Comparison of ENCODE assay signal across 8 cellular contexts in genomic region chr4:2754848-2755820, GRCh38. TPM values are rescaled to one million over a fixed set of nuclear protein-coding genes. Genes with fewer than 3 reads are reported as not detected.
DNase-seq lines count a peak whose midpoint lies in the region; ATAC-seq, FAIRE-seq and TF ChIP-seq lines count a peak whose summit lies in the region.

No MANE protein-coding gene starts in this region.

- POLR2A ChIA-PET in HEK293 (lab: Yijun Ruan, JAX) = interaction anchor here (1.1 kb wide), 1 partner anchor 17 kb away, joined by 3 read pairs; no protein-coding TSS in a partner anchor

- CTCF ChIA-PET in HEK293 (lab: Yijun Ruan, JAX) = interaction anchor here (0.6 to 1.1 kb wide), 4 partner anchors 9 to 199 kb away, joined by 3 to 4 read pairs (median 3); no protein-coding TSS in a partner anchor

- H3K36me3 Mint-ChIP-seq in activated T-helper 1 cell treated with anti-CD3 and anti-CD28 coated beads, Interleukin-12 subunit alpha, Interleukin-12 subunit beta, Interleukin-2, Interleukin-4 antibody, amounts not matched to agents 30 ng/mL and 10 ng/mL and 1 ng/mL, durations not matched to agents 14 hours and 24 hours and 36 hours (ENCODE audit: low read depth) = peaks cover 16% of the 10 kb centered on the region
- peaks cover 10% of the 10 kb centered on the region for H3K36me3 Mint-ChIP-seq in stimulated activated memory B cell treated with anti-CD40 and anti-IgM and Interleukin-4, amounts not matched to agents 10 μg/mL and 1 μg/mL and 100 μg/mL, for 72 hours

- no peak overlapping the region; the same call in 1 of the 2 replicates for H3K27ac ChIP-seq in HEK293 (ENCODE audit: extremely low read depth, low read depth, low read length)

- peaks cover 2% of the 10 kb centered on the region for H3K27me3 ChIP-seq in iPS-15b (ENCODE audit: control insufficient read depth, insufficient read depth, low read length)

- H3K4me3 Mint-ChIP-seq in activated T-helper 1 cell treated with anti-CD3 and anti-CD28 coated beads, Interleukin-12 subunit alpha, Interleukin-12 subunit beta, Interleukin-2, Interleukin-4 antibody, amounts not matched to agents 30 ng/mL and 10 ng/mL and 1 ng/mL, durations not matched to agents 14 hours and 24 hours and 36 hours = peak overlapping the region; percentile 86
- peak overlapping the region; percentile 77 for H3K4me3 Mint-ChIP-seq in stimulated activated memory B cell treated with anti-CD40 and anti-IgM and Interleukin-4, amounts not matched to agents 10 μg/mL and 1 μg/mL and 100 μg/mL, for 72 hours

- no peak for DNase-seq in activated T-helper 1 cell treated with anti-CD3 and anti-CD28 coated beads, Interleukin-12 subunit alpha, Interleukin-12 subunit beta, Interleukin-2, Interleukin-4 antibody, amounts not matched to agents 30 ng/mL and 10 ng/mL and 1 ng/mL, durations not matched to agents 14 hours and 24 hours and 36 hours (ENCODE audit: low spot score)
- DNase-seq in head of caudate nucleus (no peak), C1 segment of cervical spinal cord (lab: John Stamatoyannopoulos, UW) (no peak), RCC 7860 (ENCODE audit: low spot score) (no peak)

- H3K4me1 Mint-ChIP-seq in activated T-helper 1 cell treated with anti-CD3 and anti-CD28 coated beads, Interleukin-12 subunit alpha, Interleukin-12 subunit beta, Interleukin-2, Interleukin-4 antibody, amounts not matched to agents 30 ng/mL and 10 ng/mL and 1 ng/mL, durations not matched to agents 14 hours and 24 hours and 36 hours (ENCODE audit: low read depth) = peaks cover 41% of the 10 kb centered on the region
- H3K4me1 Mint-ChIP-seq in stimulated activated memory B cell treated with anti-CD40 and anti-IgM and Interleukin-4, amounts not matched to agents 10 μg/mL and 1 μg/mL and 100 μg/mL, for 72 hours = peaks cover 52% of the 10 kb centered on the region

- no peaks in the 10 kb centered on the region for H3K27me3 Mint-ChIP-seq in activated T-helper 1 cell treated with anti-CD3 and anti-CD28 coated beads, Interleukin-12 subunit alpha, Interleukin-12 subunit beta, Interleukin-2, Interleukin-4 antibody, amounts not matched to agents 30 ng/mL and 10 ng/mL and 1 ng/mL, durations not matched to agents 14 hours and 24 hours and 36 hours (ENCODE audit: insufficient read depth)
- no peaks in the 10 kb centered on the region for H3K27me3 Mint-ChIP-seq in stimulated activated memory B cell treated with anti-CD40 and anti-IgM and Interleukin-4, amounts not matched to agents 10 μg/mL and 1 μg/mL and 100 μg/mL, for 72 hours

- no peak for TF ChIP-seq CTCF in HEK293 (tag by site-specific recombination; IDR thresholded peaks at IDR 0.05)

- H3K9me3 ChIP-seq in HEK293 (ENCODE audit: control insufficient read depth, insufficient read depth, low read depth, low read length) = no peaks in the 10 kb centered on the region
- no peaks in the 10 kb centered on the region for H3K9me3 ChIP-seq in iPS-15b (ENCODE audit: control insufficient read depth, insufficient read depth, low read length)

- H3K9me3 Mint-ChIP-seq in activated T-helper 1 cell treated with anti-CD3 and anti-CD28 coated beads, Interleukin-12 subunit alpha, Interleukin-12 subunit beta, Interleukin-2, Interleukin-4 antibody, amounts not matched to agents 30 ng/mL and 10 ng/mL and 1 ng/mL, durations not matched to agents 14 hours and 24 hours and 36 hours = no peaks in the 10 kb centered on the region
- H3K9me3 Mint-ChIP-seq in stimulated activated memory B cell treated with anti-CD40 and anti-IgM and Interleukin-4, amounts not matched to agents 10 μg/mL and 1 μg/mL and 100 μg/mL, for 72 hours = no peaks in the 10 kb centered on the region

- H3K36me3 ChIP-seq in HEK293 (ENCODE audit: control insufficient read depth in 2 of 2, insufficient read depth in 1 of 2, low read length in 2 of 2) = peaks cover 0 to 11% of the 10 kb centered on the region in 2 experiments; a peak in 1 of 3 replicates
- peaks cover 5% of the 10 kb centered on the region for H3K36me3 ChIP-seq in iPS-15b (ENCODE audit: control insufficient read depth, insufficient read depth, low read length)

- intact Hi-C loops in activated T-helper 1 cell treated with anti-CD3 and anti-CD28 coated beads, Interleukin-12 subunit alpha, Interleukin-12 subunit beta, Interleukin-2, Interleukin-4 antibody, amounts not matched to agents 30 ng/mL and 10 ng/mL and 1 ng/mL, durations not matched to agents 14 hours and 24 hours and 36 hours (cut with micrococcal nuclease) = no loop called here
- intact Hi-C loops in head of caudate nucleus (cut with DNase I) = no loop called here

- H3K4me3 ChIP-seq in HEK293 (ENCODE audit: low read depth, low read length) (peak overlapping the region; percentile 64), iPS-15b (ENCODE audit: low read depth, low read length) (peak overlapping the region; percentile 63)

- peak overlapping the region; percentile 82 for H3K27ac Mint-ChIP-seq in activated T-helper 1 cell treated with anti-CD3 and anti-CD28 coated beads, Interleukin-12 subunit alpha, Interleukin-12 subunit beta, Interleukin-2, Interleukin-4 antibody, amounts not matched to agents 30 ng/mL and 10 ng/mL and 1 ng/mL, durations not matched to agents 14 hours and 24 hours and 36 hours
- H3K27ac Mint-ChIP-seq in stimulated activated memory B cell treated with anti-CD40 and anti-IgM and Interleukin-4, amounts not matched to agents 10 μg/mL and 1 μg/mL and 100 μg/mL, for 72 hours = peak overlapping the region; percentile 68

- no peak for ATAC-seq in stimulated activated memory B cell treated with anti-CD40 and anti-IgM and Interleukin-4, amounts not matched to agents 10 μg/mL and 1 μg/mL and 100 μg/mL, for 72 hours
- ATAC-seq in GM19397 (IDR thresholded peaks at IDR 0.05; ENCODE audit: unreplicated experiment) = no peak

- no peaks in the 10 kb centered on the region for H3K4me1 ChIP-seq in HEK293 (ENCODE audit: control insufficient read depth, insufficient read depth, low read length)
- H3K4me1 ChIP-seq in iPS-15b (ENCODE audit: control insufficient read depth, insufficient read depth, low read length) = peaks cover 4% of the 10 kb centered on the region

- FAIRE-seq in RCC 7860 (lab: Jason Lieb, UNC) = no peak

- H3K9ac ChIP-seq in iPS-15b (ENCODE audit: low read depth, low read length) = no peak overlapping the region

TF ChIP-seq in HEK293, 187 proteins besides CTCF, POLR2A, EP300 and RAD21 (continues in another document):
- TF ChIP-seq KLF9 (tag by site-specific recombination; IDR thresholded peaks at IDR 0.05; ENCODE audit: low read depth) = peak; percentile 37; the same call in 1 of the 2 replicates
- no peak for TF ChIP-seq AEBP2 (tag by site-specific recombination; IDR thresholded peaks at IDR 0.05; ENCODE audit: borderline replicate concordance)
- no peak for TF ChIP-seq ZNF26 (tag by site-specific recombination; IDR thresholded peaks at IDR 0.05)
- no peak for TF ChIP-seq ZNF624 (tag by site-specific recombination; IDR thresholded peaks at IDR 0.05)
- TF ChIP-seq KLF1 (tag by site-specific recombination; IDR thresholded peaks at IDR 0.05) = 0 out of 2 replicates have a peak, but pooled peaks have one; percentile 10
- TF ChIP-seq GFI1B (tag by site-specific recombination; IDR thresholded peaks at IDR 0.05) = no peak

RNA-seq across cellular contexts. Expression of gene TNIP2, which starts 1.0 kb away (rescaled TPM):
- 96.2 and 98.6 TPM in 2 replicates for total RNA-seq in activated T-helper 1 cell treated with anti-CD3 and anti-CD28 coated beads, Interleukin-12 subunit alpha, Interleukin-12 subunit beta, Interleukin-2, Interleukin-4 antibody, amounts not matched to agents 30 ng/mL and 10 ng/mL and 1 ng/mL, durations not matched to agents 14 hours and 24 hours and 36 hours

RNA-seq across cellular contexts. Expression of gene SH3BP2, which starts 37.8 kb away (rescaled TPM):
- 96.7 and 99.7 TPM in 2 replicates for total RNA-seq in activated T-helper 1 cell treated with anti-CD3 and anti-CD28 coated beads, Interleukin-12 subunit alpha, Interleukin-12 subunit beta, Interleukin-2, Interleukin-4 antibody, amounts not matched to agents 30 ng/mL and 10 ng/mL and 1 ng/mL, durations not matched to agents 14 hours and 24 hours and 36 hours
